ENCODE assay signal across 8 cellular contexts in genomic region chrX:107628662-107629532, GRCh38. TPM values are rescaled to one million over a fixed set of nuclear protein-coding genes. Genes with fewer than 3 reads are reported as not detected.
DNase-seq lines count a peak whose midpoint lies in the region; TF ChIP-seq lines count a peak whose summit lies in the region.

No MANE protein-coding gene starts in this region.

- TF ChIP-seq CTCF in GM13977 (IDR thresholded peaks at IDR 0.05; ENCODE audit: extremely low read depth, insufficient read depth, missing control alignments) (no peak), HEK293 (tag by site-specific recombination; IDR thresholded peaks at IDR 0.05) (no peak), NB4 (IDR thresholded peaks at IDR 0.05; ENCODE audit: low read depth, low read length) (no peak), WERI-Rb-1 (IDR thresholded peaks at IDR 0.05; ENCODE audit: low read depth, low read length) (no peak), chondrocyte (IDR thresholded peaks at IDR 0.05) (no peak), liver (IDR thresholded peaks at IDR 0.05; ENCODE audit: low read depth, low read length, missing input control) (no peak)

- H3K9me3 Mint-ChIP-seq in chondrocyte (ENCODE audit: low read depth), result peaks cover 9% of the 10 kb centered on the region

- CTCF ChIA-PET in HEK293 (lab: Yijun Ruan, JAX), result interaction anchor here (0.6 to 1.5 kb wide), 8 partner anchors 10 to 213 kb away, joined by 3 to 5 read pairs (median 3); partner anchors contain the start of gene NCBP2L

- H3K4me3 ChIP-seq in HEK293 (ENCODE audit: low read depth, low read length) (peak overlapping the region; percentile 58), NB4 (ENCODE audit: low read depth, low read length) (peak overlapping the region; percentile 97), WERI-Rb-1 (ENCODE audit: low read depth, low read length) (peak overlapping the region; percentile 60), liver (ENCODE audit: low read depth in 1 of 3, low read length in 3 of 3) (peak overlapping the region; percentile 64 to 90 (median 70))

- H3K36me3 ChIP-seq in HEK293 (ENCODE audit: control insufficient read depth in 2 of 2, insufficient read depth in 1 of 2, low read length in 2 of 2) (no peaks in the 10 kb centered on the region), WERI-Rb-1 (no peaks in the 10 kb centered on the region), liver (ENCODE audit: control insufficient read depth in 4 of 4, insufficient read depth in 3 of 4, low read depth in 1 of 4, low read length in 3 of 4) (no peaks in the 10 kb centered on the region)

- peaks cover 26% of the 10 kb centered on the region for H3K4me1 Mint-ChIP-seq in chondrocyte (ENCODE audit: low read depth)

- peak; percentile 44 for DNase-seq in GM13977 (ENCODE audit: low spot score)
- peak; percentile 72 for DNase-seq in NB4 (ENCODE audit: low read depth)
- DNase-seq in WERI-Rb-1, result peak; percentile 24
- DNase-seq in chondrocyte (ENCODE audit: low spot score), result no peak
- peak; percentile 53 for DNase-seq in stimulated activated CD4-positive, alpha-beta T cell treated with anti-CD3 and anti-CD28 coated beads, Interleukin-4, amount 100 ng/mL, for 24 hours
- DNase-seq in AG08396 (ENCODE audit: low spot score), result no peak

- WGBS in liver, result under 1% methylated on average over 28 of the region's 28 CpGs

- H3K27me3 ChIP-seq in WERI-Rb-1 (ENCODE audit: insufficient read depth, low read depth, severe bottlenecking) (peaks cover 11% of the 10 kb centered on the region), liver (ENCODE audit: control insufficient read depth in 4 of 4, insufficient read depth in 4 of 4, low read length in 3 of 4) (no peaks in the 10 kb centered on the region)

- H3K4me3 Mint-ChIP-seq in chondrocyte (ENCODE audit: unreplicated experiment), result peak overlapping the region; percentile 82

- in situ Hi-C loops in GM13977 (cut with MboI; ENCODE audit: low pct_unique_long_range_greater_than_20kb, low sequenced_read_pairs, unreplicated experiment), result no loop called here

- peak overlapping the region; percentile 72 to 88 for H3K9ac ChIP-seq in liver (ENCODE audit: low read depth in 1 of 2, low read length in 2 of 2)

- 0 out of 2 replicates have a peak, but pooled peaks cover 7% of the 10 kb centered on the region for H3K4me1 ChIP-seq in HEK293 (ENCODE audit: control insufficient read depth, insufficient read depth, low read length)
- peaks cover 2 to 9% (median 4%) of the 10 kb centered on the region in 4 donors for H3K4me1 ChIP-seq in liver (ENCODE audit: control insufficient read depth in 4 of 4, insufficient read depth in 4 of 4, low read length in 3 of 4)

- no peak for TF ChIP-seq RAD21 in liver (IDR thresholded peaks at IDR 0.05)

- POLR2A ChIA-PET in HEK293 (lab: Yijun Ruan, JAX), result interaction anchor here (0.7 to 1.7 kb wide), 20 partner anchors 9 to 1507 kb away, joined by 3 to 9 read pairs (median 4); partner anchors contain the start of genes MID2 and TSC22D3

- no peak for TF ChIP-seq POLR2A in NB4 (IDR thresholded peaks at IDR 0.05; ENCODE audit: extremely low read depth, insufficient read length)

- peak overlapping the region; percentile 88 for H3K27ac Mint-ChIP-seq in chondrocyte (ENCODE audit: unreplicated experiment)

- H3K9me3 ChIP-seq in HEK293 (ENCODE audit: control insufficient read depth, insufficient read depth, low read depth, low read length), result no peaks in the 10 kb centered on the region
- no peaks in the 10 kb centered on the region for H3K9me3 ChIP-seq in WERI-Rb-1 (ENCODE audit: severe bottlenecking)
- no peaks in the 10 kb centered on the region for H3K9me3 ChIP-seq in liver (ENCODE audit: control insufficient read depth in 4 of 4, low read length in 3 of 4)

- H3K36me3 Mint-ChIP-seq in chondrocyte (ENCODE audit: low read depth), result no peaks in the 10 kb centered on the region

- no peaks in the 10 kb centered on the region for H3K27me3 Mint-ChIP-seq in chondrocyte (ENCODE audit: low read depth)

- peak overlapping the region; percentile 63 for H3K27ac ChIP-seq in HEK293 (ENCODE audit: extremely low read depth, low read depth, low read length)
- peak overlapping the region; percentile 79 for H3K27ac ChIP-seq in WERI-Rb-1
- H3K27ac ChIP-seq in liver (ENCODE audit: low read depth in 1 of 2, low read length in 2 of 2), result peak overlapping the region; percentile 80 to 91

TF ChIP-seq in HEK293, 187 proteins besides CTCF, POLR2A, EP300 and RAD21 (continues in another document):
- TF ChIP-seq GLIS2 (tag by site-specific recombination; IDR thresholded peaks at IDR 0.05), result peak; percentile 27
- no peak for TF ChIP-seq RBAK (tag by site-specific recombination; IDR thresholded peaks at IDR 0.05)
- no peak for TF ChIP-seq ZNF423 (tag by site-specific recombination; IDR thresholded peaks at IDR 0.05)
- TF ChIP-seq ZBTB6 (tag by site-specific recombination; IDR thresholded peaks at IDR 0.05), result no peak
- TF ChIP-seq, protein P1, sequence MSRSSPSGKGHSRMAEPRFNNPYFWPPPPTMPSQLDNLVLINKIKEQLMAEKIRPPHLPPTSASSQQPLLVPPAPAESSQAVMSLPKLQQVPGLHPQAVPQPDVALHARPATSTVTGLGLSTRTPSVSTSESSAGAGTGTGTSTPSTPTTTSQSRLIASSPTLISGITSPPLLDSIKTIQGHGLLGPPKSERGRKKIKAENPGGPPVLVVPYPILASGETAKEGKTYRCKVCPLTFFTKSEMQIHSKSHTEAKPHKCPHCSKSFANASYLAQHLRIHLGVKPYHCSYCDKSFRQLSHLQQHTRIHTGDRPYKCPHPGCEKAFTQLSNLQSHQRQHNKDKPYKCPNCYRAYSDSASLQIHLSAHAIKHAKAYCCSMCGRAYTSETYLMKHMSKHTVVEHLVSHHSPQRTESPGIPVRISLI (tag by site-specific recombination; IDR thresholded peaks at IDR 0.05), result no peak

TF ChIP-seq in liver, 16 proteins besides CTCF, POLR2A, EP300 and RAD21:
- TF ChIP-seq EGR1 (IDR thresholded peaks at IDR 0.05; ENCODE audit: low read depth in 2 of 2), result no peak
- TF ChIP-seq HNF4G (IDR thresholded peaks at IDR 0.05), result no peak
- TF ChIP-seq NR2F2 (IDR thresholded peaks at IDR 0.05), result no peak
- TF ChIP-seq, protein P2, sequence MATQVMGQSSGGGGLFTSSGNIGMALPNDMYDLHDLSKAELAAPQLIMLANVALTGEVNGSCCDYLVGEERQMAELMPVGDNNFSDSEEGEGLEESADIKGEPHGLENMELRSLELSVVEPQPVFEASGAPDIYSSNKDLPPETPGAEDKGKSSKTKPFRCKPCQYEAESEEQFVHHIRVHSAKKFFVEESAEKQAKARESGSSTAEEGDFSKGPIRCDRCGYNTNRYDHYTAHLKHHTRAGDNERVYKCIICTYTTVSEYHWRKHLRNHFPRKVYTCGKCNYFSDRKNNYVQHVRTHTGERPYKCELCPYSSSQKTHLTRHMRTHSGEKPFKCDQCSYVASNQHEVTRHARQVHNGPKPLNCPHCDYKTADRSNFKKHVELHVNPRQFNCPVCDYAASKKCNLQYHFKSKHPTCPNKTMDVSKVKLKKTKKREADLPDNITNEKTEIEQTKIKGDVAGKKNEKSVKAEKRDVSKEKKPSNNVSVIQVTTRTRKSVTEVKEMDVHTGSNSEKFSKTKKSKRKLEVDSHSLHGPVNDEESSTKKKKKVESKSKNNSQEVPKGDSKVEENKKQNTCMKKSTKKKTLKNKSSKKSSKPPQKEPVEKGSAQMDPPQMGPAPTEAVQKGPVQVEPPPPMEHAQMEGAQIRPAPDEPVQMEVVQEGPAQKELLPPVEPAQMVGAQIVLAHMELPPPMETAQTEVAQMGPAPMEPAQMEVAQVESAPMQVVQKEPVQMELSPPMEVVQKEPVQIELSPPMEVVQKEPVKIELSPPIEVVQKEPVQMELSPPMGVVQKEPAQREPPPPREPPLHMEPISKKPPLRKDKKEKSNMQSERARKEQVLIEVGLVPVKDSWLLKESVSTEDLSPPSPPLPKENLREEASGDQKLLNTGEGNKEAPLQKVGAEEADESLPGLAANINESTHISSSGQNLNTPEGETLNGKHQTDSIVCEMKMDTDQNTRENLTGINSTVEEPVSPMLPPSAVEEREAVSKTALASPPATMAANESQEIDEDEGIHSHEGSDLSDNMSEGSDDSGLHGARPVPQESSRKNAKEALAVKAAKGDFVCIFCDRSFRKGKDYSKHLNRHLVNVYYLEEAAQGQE (IDR thresholded peaks at IDR 0.05), result no peak
- TF ChIP-seq HNF4A (conservative IDR thresholded peaks at IDR 0.05), result no peak
- TF ChIP-seq FOXA1 (IDR thresholded peaks at IDR 0.05), result no peak
- TF ChIP-seq RXRA (IDR thresholded peaks at IDR 0.05), result no peak
- TF ChIP-seq, protein P3, sequence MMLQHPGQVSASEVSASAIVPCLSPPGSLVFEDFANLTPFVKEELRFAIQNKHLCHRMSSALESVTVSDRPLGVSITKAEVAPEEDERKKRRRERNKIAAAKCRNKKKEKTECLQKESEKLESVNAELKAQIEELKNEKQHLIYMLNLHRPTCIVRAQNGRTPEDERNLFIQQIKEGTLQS (IDR thresholded peaks at IDR 0.05), result no peak
- no peak for TF ChIP-seq FOXA2 (IDR thresholded peaks at IDR 0.05)
- TF ChIP-seq TAF1 (conservative IDR thresholded peaks at IDR 0.05), result no peak
- no peak for TF ChIP-seq MAX (IDR thresholded peaks at IDR 0.05)
- no peak for TF ChIP-seq YY1 (IDR thresholded peaks at IDR 0.05)
- TF ChIP-seq JUND (IDR thresholded peaks at IDR 0.05), result no peak
- no peak for TF ChIP-seq ZBTB33 (IDR thresholded peaks at IDR 0.05)
- no peak for TF ChIP-seq GABPA (IDR thresholded peaks at IDR 0.05 in 1 of 2, conservative IDR thresholded peaks at IDR 0.05 in 1 of 2)
- TF ChIP-seq SP1 (IDR thresholded peaks at IDR 0.05), result no peak

RNA-seq across cellular contexts. Expression of gene PRPS1, which starts 0.6 kb away (rescaled TPM):
- total RNA-seq in chondrocyte (30.5 to 40.6 TPM (median 31.6 TPM) in 3 replicates), liver (10 to 100 TPM; 24.1 to 28.1 TPM)
- polyA plus RNA-seq in liver, result 10 to 100 TPM; 13.3 to 32.2 TPM

Comparison
In these comparisons a context has a peak if more than half of its experiments do, and no peak if none do; other contexts are left out.
1. DNase-seq: peak in GM13977 (single experiment), NB4 (single experiment), WERI-Rb-1 (single experiment) and stimulated activated CD4-positive, alpha-beta T cell treated with anti-CD3 and anti-CD28 coated beads, Interleukin-4, amount 100 ng/mL, for 24 hours (single experiment); none in chondrocyte (single experiment) and AG08396 (single experiment).
2. Peak in every context shown above with its lines, with median percentiles within 50 percentile points of each other: H3K27ac ChIP-seq and H3K4me3 ChIP-seq.